Comparison of ENCODE assay signal across 8 cellular contexts in genomic region chr2:199851499-199851816, GRCh38. TPM values are rescaled to one million over a fixed set of nuclear protein-coding genes. Genes with fewer than 3 reads are reported as not detected.
DNase-seq lines count a peak whose midpoint lies in the region; ATAC-seq, FAIRE-seq and TF ChIP-seq lines count a peak whose summit lies in the region.

No MANE protein-coding gene starts in this region.

- H3K27me3 ChIP-seq in GM12878 (replicated peaks in 1 of 2; ENCODE audit: control insufficient read depth in 2 of 2, insufficient read depth in 2 of 2, low read length in 1 of 2) (no peaks in the 10 kb centered on the region), right lobe of liver (no peaks in the 10 kb centered on the region)

- TF ChIP-seq CTCF in GM12878 (IDR thresholded peaks at IDR 0.05 in 2 of 3, conservative IDR thresholded peaks at IDR 0.05 in 1 of 3; ENCODE audit: control insufficient read depth in 2 of 3, extremely low read depth in 1 of 3, insufficient read depth in 1 of 3, low read depth in 3 of 3, low read length in 3 of 3): no peak
- TF ChIP-seq CTCF in right lobe of liver (IDR thresholded peaks at IDR 0.05): no peak
- TF ChIP-seq CTCF in type B pancreatic cell (conservative IDR thresholded peaks at IDR 0.05): peak; percentile 54

- no peak for DNase-seq in activated naive CD4-positive, alpha-beta T cell (lab: John Stamatoyannopoulos, UW)
- no peak for DNase-seq in GM12878 (ENCODE audit: low read depth, low spot score)
- DNase-seq in right lobe of liver: no peak
- no peak for DNase-seq in type B pancreatic cell (ENCODE audit: extremely low spot score, unreplicated experiment)
- no peak for DNase-seq in NCI-H2081 (lab: John Stamatoyannopoulos, UW)
- DNase-seq in mesenteric fat pad (ENCODE audit: low spot score): no peak
- no peak for DNase-seq in SIG-M5 (lab: John Stamatoyannopoulos, UW)

- POLR2A ChIA-PET in GM12878 (lab: Charles Lee): no interaction called here

- H4K20me1 ChIP-seq in GM12878 (ENCODE audit: control insufficient read depth, insufficient read depth): no peaks in the 10 kb centered on the region

- peak overlapping the region; percentile 98 for H3K27ac Mint-ChIP-seq in activated naive CD4-positive, alpha-beta T cell treated with anti-CD3 and anti-CD28 coated beads, Interleukin-2, amount 50 U/mL, for 24 hours
- peak overlapping the region; percentile 77 for H3K27ac Mint-ChIP-seq in type B pancreatic cell

- RAD21 ChIA-PET in GM12878 (lab: Charles Lee; ENCODE audit: unreplicated experiment): no interaction called here

- no TSS peak for BruUV-seq in GM12878 (replicated peaks; lab: Mats Ljungman, UMichigan)

- H3K36me3 ChIP-seq in GM12878 (ENCODE audit: control insufficient read depth in 2 of 2, insufficient read depth in 2 of 2, low read length in 1 of 2) (no peaks in the 10 kb centered on the region), right lobe of liver (no peaks in the 10 kb centered on the region)

- FAIRE-seq in GM12878 (lab: Jason Lieb, UNC): no peak

- 0% methylated on average over 8 of the region's 8 CpGs for WGBS in GM12878 (ENCODE audit: insufficient coverage, insufficient replicate concordance, low lambda C conversion rate, missing lambda C conversion rate)
- WGBS in right lobe of liver (ENCODE audit: insufficient coverage, low coverage, low lambda C conversion rate, missing lambda C conversion rate): 11% methylated on average over 8 of the region's 8 CpGs

- H3K9ac ChIP-seq in GM12878 (ENCODE audit: control insufficient read depth, insufficient read depth, low read length): peak overlapping the region; percentile 53

- no peaks in the 10 kb centered on the region for H3K9me3 Mint-ChIP-seq in activated naive CD4-positive, alpha-beta T cell treated with anti-CD3 and anti-CD28 coated beads, Interleukin-2, amount 50 U/mL, for 24 hours
- no peaks in the 10 kb centered on the region for H3K9me3 Mint-ChIP-seq in type B pancreatic cell

- CTCF ChIA-PET in GM12878 (lab: Yijun Ruan, JAX): interaction anchor here (2.3 kb wide), 1 partner anchor 10 kb away, joined by 11 read pairs; no protein-coding TSS in a partner anchor

- TF ChIP-seq POLR2A in GM12878 (IDR thresholded peaks at IDR 0.05; ENCODE audit: low read depth, low read length) (no peak), right lobe of liver (IDR thresholded peaks at IDR 0.05) (no peak)

- 0 out of 2 replicates have a peak overlapping the region, but pooled peaks have one; percentile 18 for H3K27ac ChIP-seq in GM12878 (ENCODE audit: control insufficient read depth, insufficient read depth)
- peak overlapping the region in 2 of 3 donors; percentile 85 to 92 for H3K27ac ChIP-seq in right lobe of liver

- TF ChIP-seq RAD21 in GM12878 (IDR thresholded peaks at IDR 0.05; ENCODE audit: insufficient read depth, low read depth, low read length): no peak

- no peaks in the 10 kb centered on the region for H3K27me3 Mint-ChIP-seq in activated naive CD4-positive, alpha-beta T cell treated with anti-CD3 and anti-CD28 coated beads, Interleukin-2, amount 50 U/mL, for 24 hours
- H3K27me3 Mint-ChIP-seq in type B pancreatic cell: peaks cover 76% of the 10 kb centered on the region

- intact Hi-C loops in GM12878 (cut with micrococcal nuclease; ENCODE audit: unreplicated experiment): loop anchor here (1.0 to 2.0 kb wide), 2 partner anchors 59 to 89 kb away; partner anchors contain the start of gene C2orf69
- intact Hi-C loops in right lobe of liver (cut with DNase I): no loop called here

- H3K4me1 ChIP-seq in GM12878 (ENCODE audit: control insufficient read depth, insufficient read depth, low read length): no peaks in the 10 kb centered on the region
- peaks cover 0 to 7% (median 0%) of the 10 kb centered on the region in 4 donors for H3K4me1 ChIP-seq in right lobe of liver

- ATAC-seq in GM12878 (no peak), right lobe of liver (no peak)

- SMC1A ChIA-PET in GM12878 (lab: Charles Lee; ENCODE audit: uncharacterized antibody, unreplicated experiment): no interaction called here

- H3K4me3 ChIP-seq in GM12878 (peak overlapping the region; percentile 75), right lobe of liver (peak overlapping the region; percentile 75 to 79 (median 76))

- no peaks in the 10 kb centered on the region for H3K36me3 Mint-ChIP-seq in activated naive CD4-positive, alpha-beta T cell treated with anti-CD3 and anti-CD28 coated beads, Interleukin-2, amount 50 U/mL, for 24 hours
- no peaks in the 10 kb centered on the region for H3K36me3 Mint-ChIP-seq in type B pancreatic cell

- in situ Hi-C loops in GM12878 (cut with MboI): no loop called here

- H3K9me3 ChIP-seq in GM12878 (replicated peaks; ENCODE audit: control insufficient read depth, insufficient read depth, low read length) (no peaks in the 10 kb centered on the region), right lobe of liver (no peaks in the 10 kb centered on the region)

- no peaks in the 10 kb centered on the region for H3K79me2 ChIP-seq in GM12878 (ENCODE audit: control insufficient read depth, insufficient read depth, low read length)

- H3K4me2 ChIP-seq in GM12878 (ENCODE audit: control insufficient read depth, insufficient read depth): peak overlapping the region; percentile 95

- no peak for TF ChIP-seq EP300 in GM12878 (IDR thresholded peaks at IDR 0.05; ENCODE audit: borderline replicate concordance in 1 of 2, control insufficient read depth in 1 of 2, low read depth in 2 of 2, low read length in 2 of 2)

- H3K4me1 Mint-ChIP-seq in activated naive CD4-positive, alpha-beta T cell treated with anti-CD3 and anti-CD28 coated beads, Interleukin-2, amount 50 U/mL, for 24 hours: peaks cover 6% of the 10 kb centered on the region
- peaks cover 4% of the 10 kb centered on the region for H3K4me1 Mint-ChIP-seq in type B pancreatic cell (ENCODE audit: unreplicated experiment)

- peak overlapping the region; percentile 98 for H3K4me3 Mint-ChIP-seq in activated naive CD4-positive, alpha-beta T cell treated with anti-CD3 and anti-CD28 coated beads, Interleukin-2, amount 50 U/mL, for 24 hours
- H3K4me3 Mint-ChIP-seq in type B pancreatic cell: peak overlapping the region; percentile 94

- peak overlapping the region; percentile 94 for H2AFZ ChIP-seq in GM12878 (ENCODE audit: control insufficient read depth, low read depth, low read length)

TF ChIP-seq in GM12878, 131 proteins besides CTCF, POLR2A, EP300 and RAD21:
- TF ChIP-seq HDAC6 (IDR thresholded peaks at IDR 0.05; ENCODE audit: unreplicated experiment) (no peak), SPI1 (IDR thresholded peaks at IDR 0.05; ENCODE audit: borderline replicate concordance, insufficient read depth, low read depth, low read length) (peak; percentile 50)

RNA-seq across cellular contexts. Expression of gene FTCDNL1, which starts 0.5 kb away (rescaled TPM):
- total RNA-seq in GM12878 (2013; cell fraction: nucleolus; rRNA removed): 0.56 and 0.84 TPM in 2 replicates
- total RNA-seq in GM12878 (2014; rRNA removed) (2.5 and 2.8 TPM in 2 replicates), GM12878 (2014; rRNA removed; fragmentation: Illumina TruSeq; extraction: Trizol) (2.6 and 2.7 TPM in 2 replicates), GM12878 (2021) (2.1 and 2.8 TPM in 2 replicates), right lobe of liver (1 to 10 TPM; 2.7 to 8.7 (median 6.7) TPM), type B pancreatic cell (ENCODE audit: low replicate concordance) (0.95 and 1.3 TPM in 2 replicates), mesenteric fat pad (4.4 TPM)
- polyA plus RNA-seq in GM12878 (2011; ENCODE audit: low read depth): 0.88 TPM
- polyA plus RNA-seq in GM12878 (2011; rRNA removed) (0.15 and 0.16 TPM in 2 replicates), GM12878 (2014; fragmentation: Illumina TruSeq; extraction: Trizol) (1.0 and 1.5 TPM in 2 replicates), GM12878 (2014; fragmentation: Nextera tagmentation; extraction: Ambion mirVana) (1 to 10 TPM; 1.9 to 2.0 TPM), GM12878 (2014; rRNA removed) (1.6 and 1.8 TPM in 2 replicates), GM12878 (2016; fragmentation: Nextera tagmentation; extraction: Ambion mirVana) (1 to 10 TPM; 3.0 to 3.9 TPM)
- polyA plus RNA-seq in GM12878 (2011; cell fraction: cytosol; rRNA removed): 0.12 TPM in 2 replicates
- 0.09 TPM in 1 of 2 replicates, not detected in the other for polyA plus RNA-seq in GM12878 (2011; cell fraction: nucleus; rRNA removed)
- 0.97 and 1.6 TPM in 2 replicates for polyA plus RNA-seq in GM12878 (2012)
- not detected in 2 replicates for polyA minus RNA-seq in GM12878 (2011; rRNA and poly(A)+ RNA removed)
- polyA minus RNA-seq in GM12878 (2011; cell fraction: cytosol; rRNA and poly(A)+ RNA removed): not detected in 2 replicates
- 0.24 TPM in 1 of 2 replicates, not detected in the other for polyA minus RNA-seq in GM12878 (2011; cell fraction: nucleus; rRNA and poly(A)+ RNA removed)

RNA-seq across cellular contexts. Expression of gene C2orf69, which starts 59.6 kb away (rescaled TPM):
- 12.8 and 13.1 TPM in 2 replicates for total RNA-seq in GM12878 (2013; cell fraction: nucleolus; rRNA removed)
- 11.1 and 12.5 TPM in 2 replicates for total RNA-seq in GM12878 (2014; rRNA removed)
- 13.2 and 13.5 TPM in 2 replicates for total RNA-seq in GM12878 (2014; rRNA removed; fragmentation: Illumina TruSeq; extraction: Trizol)
- 14.2 and 14.4 TPM in 2 replicates for total RNA-seq in GM12878 (2021)
- 4.4 TPM for polyA plus RNA-seq in GM12878 (2011; ENCODE audit: low read depth)
- polyA plus RNA-seq in GM12878 (2011; rRNA removed): 11.1 and 17.5 TPM in 2 replicates
- 3.4 and 4.0 TPM in 2 replicates for polyA plus RNA-seq in GM12878 (2011; cell fraction: cytosol; rRNA removed)
- 3.2 and 3.5 TPM in 2 replicates for polyA plus RNA-seq in GM12878 (2011; cell fraction: nucleus; rRNA removed)
- polyA plus RNA-seq in GM12878 (2012): 9.1 TPM in 2 replicates
- polyA plus RNA-seq in GM12878 (2014; fragmentation: Illumina TruSeq; extraction: Trizol): 10.3 and 13.6 TPM in 2 replicates
- polyA plus RNA-seq in GM12878 (2014; fragmentation: Nextera tagmentation; extraction: Ambion mirVana): 1 to 10 TPM; 6.3 to 7.9 TPM
- polyA plus RNA-seq in GM12878 (2014; rRNA removed): 7.0 and 7.2 TPM in 2 replicates
- polyA plus RNA-seq in GM12878 (2016; fragmentation: Nextera tagmentation; extraction: Ambion mirVana): 10 to 100 TPM; 18.3 to 20.3 TPM
- 5.1 and 6.5 TPM in 2 replicates for polyA minus RNA-seq in GM12878 (2011; rRNA and poly(A)+ RNA removed)
- 4.4 and 4.6 TPM in 2 replicates for polyA minus RNA-seq in GM12878 (2011; cell fraction: cytosol; rRNA and poly(A)+ RNA removed)
- 4.5 and 8.2 TPM in 2 replicates for polyA minus RNA-seq in GM12878 (2011; cell fraction: nucleus; rRNA and poly(A)+ RNA removed)
- 1 to 10 TPM; 5.8 to 7.9 (median 6.9) TPM for total RNA-seq in right lobe of liver
- total RNA-seq in type B pancreatic cell (ENCODE audit: low replicate concordance): 9.9 and 14.5 TPM in 2 replicates
- 17.2 TPM for total RNA-seq in mesenteric fat pad
